ENCODE assay signal across 36 cellular contexts in genomic region chr12:124301084-124301654, GRCh38. TPM values are rescaled to one million over a fixed set of nuclear protein-coding genes. Genes with fewer than 3 reads are reported as not detected.
"Had no signal": no experiment of that assay in that cellular context is flagged by ENCODE, and none has a peak within 500 bp of the region (broad histone marks: within the 10 kb centered on the region; RNA-seq: fewer than 3 reads in every experiment).

No MANE protein-coding gene starts in this region.

- H3K36me3 Mint-ChIP-seq: activated CD4-positive, alpha-beta memory T cell treated with anti-CD3 and anti-CD28 coated beads for 36 hours; immature natural killer cell; stimulated activated memory B cell treated with anti-CD40 and anti-IgM and Interleukin-4, amounts not matched to agents 10 μg/mL and 1 μg/mL and 100 μg/mL, for 72 hours had no signal

- H3K9me3 Mint-ChIP-seq: activated CD4-positive, alpha-beta memory T cell treated with anti-CD3 and anti-CD28 coated beads for 36 hours; activated CD4-positive, alpha-beta T cell treated with anti-CD3 and anti-CD28 coated beads, Interleukin-2, amount 10 ng/mL, durations not matched to agents 24 days and 14 days; activated T-helper 1 cell treated with anti-CD3 and anti-CD28 coated beads, Interleukin-12 subunit alpha, Interleukin-12 subunit beta, Interleukin-2, Interleukin-4 antibody, amounts not matched to agents 30 ng/mL and 10 ng/mL and 1 ng/mL, durations not matched to agents 14 hours and 24 hours and 36 hours; immature natural killer cell; nephron; stimulated activated naive CD8-positive, alpha-beta T cell treated with anti-CD3 and anti-CD28 coated beads, Interleukin-15, amount 100 ng/mL, for 72 hours; T-helper 1 cell treated with Interleukin-12 subunit alpha and Interleukin-12 subunit beta and Interleukin-4 antibody, amounts not matched to agents 30 μg/mL and 1 μg/mL, for 36 hours; type B pancreatic cell had no signal

- H3K27ac ChIP-seq: breast epithelium, colonic mucosa, gastrocnemius medialis, neutrophil, ovary, prostate gland, skin epidermis, uterus, VCaP had no signal

- ATAC-seq: gastrocnemius medialis; sciatic nerve; stimulated activated memory B cell treated with anti-CD40 and anti-IgM and Interleukin-4, amounts not matched to agents 10 μg/mL and 1 μg/mL and 100 μg/mL, for 72 hours; stimulated activated naive CD8-positive, alpha-beta T cell treated with anti-CD3 and anti-CD28 coated beads, Interleukin-15, amount 100 ng/mL, for 72 hours had no signal

- H3K4me3 ChIP-seq: breast epithelium, colonic mucosa, gastrocnemius medialis, ovary, prostate gland, skin epidermis, uterus had no signal

- H3K27ac Mint-ChIP-seq: activated CD4-positive, alpha-beta memory T cell treated with anti-CD3 and anti-CD28 coated beads for 36 hours; activated CD4-positive, alpha-beta T cell treated with anti-CD3 and anti-CD28 coated beads, Interleukin-2, amount 10 ng/mL, durations not matched to agents 24 days and 14 days; activated T-helper 1 cell treated with anti-CD3 and anti-CD28 coated beads, Interleukin-12 subunit alpha, Interleukin-12 subunit beta, Interleukin-2, Interleukin-4 antibody, amounts not matched to agents 30 ng/mL and 10 ng/mL and 1 ng/mL, durations not matched to agents 14 hours and 24 hours and 36 hours; immature natural killer cell; nephron; stimulated activated memory B cell treated with anti-CD40 and anti-IgM and Interleukin-4, amounts not matched to agents 10 μg/mL and 1 μg/mL and 100 μg/mL, for 72 hours; stimulated activated naive CD8-positive, alpha-beta T cell treated with anti-CD3 and anti-CD28 coated beads, Interleukin-15, amount 100 ng/mL, for 72 hours; T-helper 1 cell treated with Interleukin-12 subunit alpha and Interleukin-12 subunit beta and Interleukin-4 antibody, amounts not matched to agents 30 μg/mL and 1 μg/mL, for 36 hours; type B pancreatic cell had no signal

- H3K36me3 ChIP-seq: breast epithelium, colonic mucosa, gastrocnemius medialis, neutrophil, ovary, prostate gland, uterus had no signal

- H3K9me3 ChIP-seq: breast epithelium, colonic mucosa, gastrocnemius medialis, neutrophil, ovary, prostate gland, uterus had no signal

- H3K4me1 ChIP-seq: breast epithelium, colonic mucosa, prostate gland had no signal

- H3K27me3 ChIP-seq: colonic mucosa, gastrocnemius medialis, ovary, uterus had no signal

- DNase-seq: activated CD4-positive, alpha-beta memory T cell treated with anti-CD3 and anti-CD28 coated beads for 36 hours; activated CD4-positive, alpha-beta T cell treated with anti-CD3 and anti-CD28 coated beads, Interleukin-2, amount 10 ng/mL, durations not matched to agents 24 days and 14 days; activated CD4-positive, CD25-positive, alpha-beta regulatory T cell treated with anti-CD3 and anti-CD28 coated beads, Interleukin-2, amount 50 U/mL, for 72 hours; activated CD8-positive, alpha-beta memory T cell treated with anti-CD3 and anti-CD28 coated beads, Interleukin-2, amount 50 U/mL, for 4 hours; activated effector memory CD4-positive, alpha-beta T cell treated with anti-CD3 and anti-CD28 coated beads, Interleukin-2, amount 50 U/mL, for 16 hours; activated naive CD4-positive, alpha-beta T cell treated with anti-CD3 and anti-CD28 coated beads, Interleukin-2, amount 50 U/mL, for 16 hours; activated T-cell treated with anti-CD3 and anti-CD28 coated beads, Interleukin-2, amount 50 U/mL, for 1 hour; amniotic stem cell; colonic mucosa; effector CD8-positive, alpha-beta T cell; erythroblast; gastrocnemius medialis; hippocampal formation; immature natural killer cell; mesenchymal stem cell; ovary; retina; stimulated activated CD4-positive, alpha-beta T cell treated with anti-CD3 and anti-CD28 coated beads, Interleukin-4, amount 100 ng/mL, for 24 hours; stimulated activated CD8-positive, alpha-beta memory T cell treated with anti-CD3 and anti-CD28 coated beads, Interleukin-4, amount 100 ng/mL, for 48 hours; stimulated activated naive CD8-positive, alpha-beta T cell treated with anti-CD3 and anti-CD28 coated beads, Interleukin-15, amount 100 ng/mL, for 72 hours; substantia nigra; SW 1271; T-helper 9 cell; uterus had no signal

- H3K4me3 Mint-ChIP-seq: activated CD4-positive, alpha-beta memory T cell treated with anti-CD3 and anti-CD28 coated beads for 36 hours; activated CD4-positive, alpha-beta T cell treated with anti-CD3 and anti-CD28 coated beads, Interleukin-2, amount 10 ng/mL, durations not matched to agents 24 days and 14 days; activated T-helper 1 cell treated with anti-CD3 and anti-CD28 coated beads, Interleukin-12 subunit alpha, Interleukin-12 subunit beta, Interleukin-2, Interleukin-4 antibody, amounts not matched to agents 30 ng/mL and 10 ng/mL and 1 ng/mL, durations not matched to agents 14 hours and 24 hours and 36 hours; immature natural killer cell; nephron; stimulated activated memory B cell treated with anti-CD40 and anti-IgM and Interleukin-4, amounts not matched to agents 10 μg/mL and 1 μg/mL and 100 μg/mL, for 72 hours; stimulated activated naive CD8-positive, alpha-beta T cell treated with anti-CD3 and anti-CD28 coated beads, Interleukin-15, amount 100 ng/mL, for 72 hours; T-helper 1 cell treated with Interleukin-12 subunit alpha and Interleukin-12 subunit beta and Interleukin-4 antibody, amounts not matched to agents 30 μg/mL and 1 μg/mL, for 36 hours; type B pancreatic cell had no signal

- H3K4me1 Mint-ChIP-seq: activated CD4-positive, alpha-beta T cell treated with anti-CD3 and anti-CD28 coated beads, Interleukin-2, amount 10 ng/mL, durations not matched to agents 24 days and 14 days; immature natural killer cell; stimulated activated memory B cell treated with anti-CD40 and anti-IgM and Interleukin-4, amounts not matched to agents 10 μg/mL and 1 μg/mL and 100 μg/mL, for 72 hours had no signal

RNA-seq across cellular contexts. Expression of gene RFLNA, which starts 6.3 kb away (rescaled TPM):
- total RNA-seq: activated CD4-positive, alpha-beta memory T cell treated with anti-CD3 and anti-CD28 coated beads for 36 hours; activated CD4-positive, alpha-beta T cell treated with anti-CD3 and anti-CD28 coated beads, Interleukin-2, amount 10 ng/mL, durations not matched to agents 24 days and 14 days; activated CD8-positive, alpha-beta memory T cell treated with anti-CD3 and anti-CD28 coated beads for 36 hours; activated T-helper 1 cell treated with anti-CD3 and anti-CD28 coated beads, Interleukin-12 subunit alpha, Interleukin-12 subunit beta, Interleukin-2, Interleukin-4 antibody, amounts not matched to agents 30 ng/mL and 10 ng/mL and 1 ng/mL, durations not matched to agents 14 hours and 24 hours and 36 hours had no signal
- polyA plus RNA-seq: immature natural killer cell had no signal
